In genomic region chr3:159795776-159796175, GRCh38 we compare ENCODE assay signal across 24 cellular contexts. TPM values are rescaled to one million over a fixed set of nuclear protein-coding genes. Genes with fewer than 3 reads are reported as not detected.
DNase-seq lines count a peak whose midpoint lies in the region; TF ChIP-seq lines count a peak whose summit lies in the region.
"Had no signal": no experiment of that assay in that cellular context is flagged by ENCODE, and none has a peak within 500 bp of the region (broad histone marks: within the 10 kb centered on the region; RNA-seq: fewer than 3 reads in every experiment).

No MANE protein-coding gene starts in this region.

- H3K36me3 ChIP-seq in breast epithelium (no peaks in the 10 kb centered on the region), muscle layer of colon (ENCODE audit: insufficient read depth, low read length) (no peaks in the 10 kb centered on the region), tibial artery (no peaks in the 10 kb centered on the region)
- H3K36me3 ChIP-seq: cardiac muscle cell had no signal

- TF ChIP-seq CTCF in breast epithelium (IDR thresholded peaks at IDR 0.05): no peak
- no peak for TF ChIP-seq CTCF in MCF 10A (IDR thresholded peaks at IDR 0.05; ENCODE audit: unreplicated experiment)
- TF ChIP-seq CTCF in dorsolateral prefrontal cortex (IDR thresholded peaks at IDR 0.05 in 54 of 56, conservative IDR thresholded peaks at IDR 0.05 in 2 of 56; ENCODE audit: low read depth in 1 of 56, partially characterized antibody in 56 of 56): no peak
- TF ChIP-seq CTCF in tibial artery (IDR thresholded peaks at IDR 0.05): no peak

- H3K36me3 Mint-ChIP-seq in MCF 10A (ENCODE audit: insufficient read depth, unreplicated experiment): no peaks in the 10 kb centered on the region
- H3K36me3 Mint-ChIP-seq in activated CD4-positive, alpha-beta T cell treated with anti-CD3 and anti-CD28 coated beads, Interleukin-2, amount 10 ng/mL, durations not matched to agents 7 days and 5 days (ENCODE audit: low read depth): no peaks in the 10 kb centered on the region
- H3K36me3 Mint-ChIP-seq: stimulated activated memory B cell treated with anti-CD40 and anti-IgM and Interleukin-4, amounts not matched to agents 10 μg/mL and 1 μg/mL and 100 μg/mL, for 72 hours had no signal

- no peak overlapping the region for H3K27ac Mint-ChIP-seq in MCF 10A (ENCODE audit: low read depth, unreplicated experiment)
- no peak overlapping the region for H3K27ac Mint-ChIP-seq in activated CD4-positive, alpha-beta T cell treated with anti-CD3 and anti-CD28 coated beads, Interleukin-2, amount 10 ng/mL, durations not matched to agents 7 days and 5 days
- H3K27ac Mint-ChIP-seq: nephron progenitor cell; stimulated activated memory B cell treated with anti-CD40 and anti-IgM and Interleukin-4, amounts not matched to agents 10 μg/mL and 1 μg/mL and 100 μg/mL, for 72 hours had no signal

- no peaks in the 10 kb centered on the region for H3K9me3 ChIP-seq in breast epithelium
- no peaks in the 10 kb centered on the region for H3K9me3 ChIP-seq in muscle layer of colon (ENCODE audit: low read length)
- H3K9me3 ChIP-seq in tibial artery: no peaks in the 10 kb centered on the region
- H3K9me3 ChIP-seq: SK-N-SH had no signal

- POLR2A ChIA-PET in MCF 10A (lab: Yijun Ruan, JAX): no interaction called here
- POLR2A ChIA-PET in activated CD4-positive, alpha-beta T cell treated with anti-CD3 and anti-CD28 coated beads, Interleukin-2, amount 10 ng/mL, durations not matched to agents 7 days and 5 days (lab: Charles Lee): no interaction called here

- H3K9ac ChIP-seq in muscle layer of colon (ENCODE audit: low read length): peak overlapping the region; percentile 8

- DNase-seq in breast epithelium (ENCODE audit: low spot score in 2 of 2) (no peak), MCF 10A (ENCODE audit: unreplicated experiment) (no peak), dorsolateral prefrontal cortex (no peak), tibial artery (no peak), NCI-H774 (lab: John Stamatoyannopoulos, UW) (no peak), DMS79 treated with DMSO at 0.1 percent for 48 hours (lab: John Stamatoyannopoulos, UW) (no peak)
- no peak for DNase-seq in activated CD4-positive, alpha-beta T cell treated with anti-CD3 and anti-CD28 coated beads, Interleukin-2, amount 10 ng/mL, durations not matched to agents 7 days and 5 days
- DNase-seq: activated CD4-positive, alpha-beta T cell treated with anti-CD3 and anti-CD28 coated beads, Interleukin-2, amount 50 U/mL, for 48 hours; activated CD8-positive, alpha-beta memory T cell treated with anti-CD3 and anti-CD28 coated beads, Interleukin-2, amount 50 U/mL, for 48 hours; activated effector memory CD4-positive, alpha-beta T cell treated with anti-CD3 and anti-CD28 coated beads, Interleukin-2, amount 50 U/mL, for 16 hours; activated naive CD8-positive, alpha-beta T cell treated with anti-CD3 and anti-CD28 coated beads, Interleukin-2, amount 50 U/mL, for 24 hours; AML-193; HCEC 1CT; left cardiac atrium; NCI-H146; NCI-H526 treated with DMSO at 0.1 percent for 48 hours; nephron progenitor cell; SK-N-SH; trophoblast cell had no signal

- H3K4me1 Mint-ChIP-seq in MCF 10A (ENCODE audit: insufficient read depth, unreplicated experiment): peaks cover 7% of the 10 kb centered on the region
- no peaks in the 10 kb centered on the region for H3K4me1 Mint-ChIP-seq in activated CD4-positive, alpha-beta T cell treated with anti-CD3 and anti-CD28 coated beads, Interleukin-2, amount 10 ng/mL, durations not matched to agents 7 days and 5 days
- H3K4me1 Mint-ChIP-seq: nephron progenitor cell; stimulated activated memory B cell treated with anti-CD40 and anti-IgM and Interleukin-4, amounts not matched to agents 10 μg/mL and 1 μg/mL and 100 μg/mL, for 72 hours had no signal

- no peaks in the 10 kb centered on the region for H3K9me3 Mint-ChIP-seq in MCF 10A (ENCODE audit: unreplicated experiment)
- no peaks in the 10 kb centered on the region for H3K9me3 Mint-ChIP-seq in activated CD4-positive, alpha-beta T cell treated with anti-CD3 and anti-CD28 coated beads, Interleukin-2, amount 10 ng/mL, durations not matched to agents 7 days and 5 days
- H3K9me3 Mint-ChIP-seq: activated naive CD8-positive, alpha-beta T cell treated with anti-CD3 and anti-CD28 coated beads, Interleukin-2, amount 50 U/mL, for 24 hours; stimulated activated memory B cell treated with anti-CD40 and anti-IgM and Interleukin-4, amounts not matched to agents 10 μg/mL and 1 μg/mL and 100 μg/mL, for 72 hours had no signal

- H3K4me3 ChIP-seq in breast epithelium: no peak overlapping the region
- peak overlapping the region in 1 of 59 donors; percentile 8 for H3K4me3 ChIP-seq in dorsolateral prefrontal cortex
- peak overlapping the region in 1 of 2 donors; percentile 10 for H3K4me3 ChIP-seq in muscle layer of colon (ENCODE audit: low read depth in 1 of 2, low read length in 2 of 2)
- no peak overlapping the region for H3K4me3 ChIP-seq in tibial artery
- H3K4me3 ChIP-seq: cardiac muscle cell, K562 had no signal

- H3K4me1 ChIP-seq in breast epithelium (no peaks in the 10 kb centered on the region), muscle layer of colon (ENCODE audit: insufficient read depth, low read length) (peaks cover 96% of the 10 kb centered on the region), tibial artery (peaks cover 0 to 100% (median 64%) of the 10 kb centered on the region in 4 donors)

- H3K27me3 ChIP-seq in breast epithelium (no peaks in the 10 kb centered on the region), dorsolateral prefrontal cortex (no peaks in the 10 kb centered on the region), muscle layer of colon (ENCODE audit: control insufficient read depth in 1 of 2, insufficient read depth in 2 of 2, low read length in 2 of 2) (no peaks in the 10 kb centered on the region), tibial artery (no peaks in the 10 kb centered on the region)
- H3K27me3 ChIP-seq: cardiac muscle cell had no signal

- H3K4me3 Mint-ChIP-seq in MCF 10A (ENCODE audit: unreplicated experiment): no peak overlapping the region
- H3K4me3 Mint-ChIP-seq in activated CD4-positive, alpha-beta T cell treated with anti-CD3 and anti-CD28 coated beads, Interleukin-2, amount 10 ng/mL, durations not matched to agents 7 days and 5 days: no peak overlapping the region
- H3K4me3 Mint-ChIP-seq: activated naive CD8-positive, alpha-beta T cell treated with anti-CD3 and anti-CD28 coated beads, Interleukin-2, amount 50 U/mL, for 24 hours; nephron progenitor cell; stimulated activated memory B cell treated with anti-CD40 and anti-IgM and Interleukin-4, amounts not matched to agents 10 μg/mL and 1 μg/mL and 100 μg/mL, for 72 hours had no signal

- H3K27ac ChIP-seq in breast epithelium: peak overlapping the region; percentile 48 to 68
- peak overlapping the region; percentile 49 to 99 (median 91) for H3K27ac ChIP-seq in dorsolateral prefrontal cortex
- H3K27ac ChIP-seq in muscle layer of colon (ENCODE audit: low read depth, low read length): peak overlapping the region; percentile 83
- peak overlapping the region; percentile 71 to 87 for H3K27ac ChIP-seq in tibial artery
- H3K27ac ChIP-seq: 22Rv1, cardiac muscle cell had no signal

- BruUV-seq in MCF 10A (replicated peaks; lab: Mats Ljungman, UMichigan): no TSS peak

- H3K27me3 Mint-ChIP-seq in MCF 10A (ENCODE audit: insufficient read depth, unreplicated experiment): no peaks in the 10 kb centered on the region
- H3K27me3 Mint-ChIP-seq in activated CD4-positive, alpha-beta T cell treated with anti-CD3 and anti-CD28 coated beads, Interleukin-2, amount 10 ng/mL, durations not matched to agents 7 days and 5 days: no peaks in the 10 kb centered on the region

- CTCF ChIA-PET in MCF 10A (lab: Yijun Ruan, JAX): interaction anchor here (1.4 to 6.9 kb wide), 4 partner anchors 10 to 210 kb away, joined by 3 to 56 read pairs (median 6); no protein-coding TSS in a partner anchor
- CTCF ChIA-PET in activated CD4-positive, alpha-beta T cell treated with anti-CD3 and anti-CD28 coated beads, Interleukin-2, amount 10 ng/mL, durations not matched to agents 7 days and 5 days (lab: Charles Lee): no interaction called here

- TF ChIP-seq POLR2A in breast epithelium (IDR thresholded peaks at IDR 0.05): no peak

- intact Hi-C loops in breast epithelium (cut with DNase I; ENCODE audit: low total_unique reads): no loop called here
- intact Hi-C loops in MCF 10A (cut with micrococcal nuclease): no loop called here
- intact Hi-C loops in dorsolateral prefrontal cortex (cut with DNase I): no loop called here
- intact Hi-C loops in tibial artery (cut with DNase I; ENCODE audit: low total_unique reads): no loop called here

RNA-seq across cellular contexts. Expression of gene SCHIP1, which starts 43.9 kb away (rescaled TPM):
- total RNA-seq in breast epithelium (10 to 100 TPM in 1 of 3 donors, 1 to 10 TPM in 2; 1.6 to 14.2 (median 8.8) TPM), MCF 10A (2022) (1.2 and 5.9 TPM in 2 replicates), dorsolateral prefrontal cortex (100 to 1,000 TPM in 47 of 120 experiments, 10 to 100 TPM in 73; 43.3 to 151 (median 93.9) TPM)
- total RNA-seq in activated CD4-positive, alpha-beta T cell treated with anti-CD3 and anti-CD28 coated beads, Interleukin-2, amount 10 ng/mL, durations not matched to agents 7 days and 5 days: under 1 TPM in 1 of 2 experiments, not detected in 1; 0.10 TPM
- total RNA-seq: K562 had no signal
